Comparison of ENCODE assay signal across 21 cellular contexts in genomic region chr5:23763170-23763569, GRCh38.
"Had no signal": no experiment of that assay in that cellular context is flagged by ENCODE, and none has a peak within 500 bp of the region (broad histone marks: within the 10 kb centered on the region; RNA-seq: fewer than 3 reads in every experiment).

No MANE protein-coding gene starts in this region.

- H3K36me3 ChIP-seq: breast epithelium, MG63 had no signal

- DNase-seq: activated CD4-positive, alpha-beta T cell treated with anti-CD3 and anti-CD28 coated beads for 48 hours; activated CD4-positive, alpha-beta T cell treated with anti-CD3 and anti-CD28 coated beads, Interleukin-2, amount 50 U/mL, for 4 hours; activated CD4-positive, CD25-positive, alpha-beta regulatory T cell treated with anti-CD3 and anti-CD28 coated beads, Interleukin-2, amount 50 U/mL, for 72 hours; activated CD8-positive, alpha-beta memory T cell treated with anti-CD3 and anti-CD28 coated beads, Interleukin-2, amount 50 U/mL, for 48 hours; activated CD8-positive, alpha-beta T cell treated with anti-CD3 and anti-CD28 coated beads, Interleukin-2, amount 10 ng/mL, durations not matched to agents 7 days and 5 days; activated effector memory CD4-positive, alpha-beta T cell treated with Interleukin-2 at 50 U/mL for 16 hours; activated naive CD4-positive, alpha-beta T cell; activated T-cell treated with anti-CD3 and anti-CD28 coated beads, Interleukin-2, amount 50 U/mL, for 1 hour; aorta; caudate nucleus; MG63; MV-4-11; NCI-H1436; NCI-H1694 treated with DMSO at 0.1 percent for 48 hours; NCI-H446; NCI-H69; PC-9; SIG-M5; T-helper 17 cell; T-helper 9 cell had no signal

- H3K27ac ChIP-seq: breast epithelium, PC-9 had no signal

- H3K4me1 ChIP-seq: breast epithelium had no signal

- H3K27me3 ChIP-seq: breast epithelium, MG63 had no signal

- H3K4me3 ChIP-seq: breast epithelium, MG63, PC-9 had no signal

- H3K4me2 ChIP-seq: PC-9 had no signal

- H2AFZ ChIP-seq: PC-9 had no signal

- H3K9me3 ChIP-seq: breast epithelium, MG63 had no signal
